In genomic region chr2:19073522-19073921, GRCh38 we compare ENCODE assay signal across 11 cellular contexts.
DNase-seq lines count a peak whose midpoint lies in the region; ATAC-seq, FAIRE-seq and TF ChIP-seq lines count a peak whose summit lies in the region.
"Had no signal": no experiment of that assay in that cellular context is flagged by ENCODE, and none has a peak within 500 bp of the region (broad histone marks: within the 10 kb centered on the region; RNA-seq: fewer than 3 reads in every experiment).

No MANE protein-coding gene starts in this region.

- intact Hi-C loops in Right ventricle myocardium superior (cut with DNase I): no loop called here

- no peak for FAIRE-seq in urothelium cell line (lab: Jason Lieb, UNC)

- DNase-seq in Right ventricle myocardium superior: no peak
- no peak for DNase-seq in right atrium auricular region (ENCODE audit: low spot score)
- peak; percentile 50 to 68 for DNase-seq in SW 1271 (lab: John Stamatoyannopoulos, UW)
- peak; percentile 86 for DNase-seq in glomerular visceral epithelial cell (ENCODE audit: extremely low spot score)
- DNase-seq in urothelium cell line (ENCODE audit: low spot score): peak; percentile 84
- no peak for DNase-seq in G401 (ENCODE audit: low spot score)
- no peak for DNase-seq in NCI-H1105 (lab: John Stamatoyannopoulos, UW)
- DNase-seq: activated CD4-positive, alpha-beta T cell treated with anti-CD3 and anti-CD28 coated beads, Interleukin-2, amount 50 U/mL, for 1 hour; natural killer cell had no signal

- H3K36me3 ChIP-seq in right atrium auricular region: no peaks in the 10 kb centered on the region
- H3K36me3 ChIP-seq: adrenal gland had no signal

- no peaks in the 10 kb centered on the region for H3K9me3 ChIP-seq in right atrium auricular region
- H3K9me3 ChIP-seq: adrenal gland had no signal

- ATAC-seq in Right ventricle myocardium superior (ENCODE audit: poor library complexity): peak; percentile 22
- ATAC-seq in GM21515 (IDR thresholded peaks at IDR 0.05; ENCODE audit: unreplicated experiment): no peak
- ATAC-seq: natural killer cell had no signal

- no peaks in the 10 kb centered on the region for H3K27me3 ChIP-seq in right atrium auricular region
- H3K27me3 ChIP-seq: adrenal gland had no signal

- in situ Hi-C loops in G401 (cut with HindIII; ENCODE audit: low sequenced_read_pairs): no loop called here

- no peak overlapping the region for H3K27ac ChIP-seq in right atrium auricular region
- H3K27ac ChIP-seq: adrenal gland had no signal

- no peaks in the 10 kb centered on the region for H3K4me1 ChIP-seq in right atrium auricular region
- H3K4me1 ChIP-seq: adrenal gland had no signal

- TF ChIP-seq CTCF in right atrium auricular region (IDR thresholded peaks at IDR 0.05): no peak

- no peak overlapping the region for H3K4me3 ChIP-seq in right atrium auricular region
- H3K4me3 ChIP-seq: adrenal gland had no signal

Comparison
In these comparisons a context has a peak if more than half of its experiments do, and no peak if none do; other contexts are left out.
1. DNase-seq: peak in SW 1271 (2 of 2), glomerular visceral epithelial cell (single experiment) and urothelium cell line (single experiment); none in Right ventricle myocardium superior (single experiment), right atrium auricular region (single experiment), G401 (single experiment) and NCI-H1105 (single experiment).